Comparison of ENCODE assay signal across 1 cellular context in genomic region chr5:95710651-95711500, GRCh38.
TF ChIP-seq lines count a peak whose summit lies in the region.

No MANE protein-coding gene starts in this region.

TF ChIP-seq in HepG2, 621 proteins besides CTCF, POLR2A, EP300 and RAD21:
- 0 out of 2 replicates have a peak, but pooled peaks have one; percentile 0 for TF ChIP-seq ZNF224 (CRISPR knock-in tag; IDR thresholded peaks at IDR 0.05)
